ENCODE assay signal across 19 cellular contexts in the genomic region with DNA sequence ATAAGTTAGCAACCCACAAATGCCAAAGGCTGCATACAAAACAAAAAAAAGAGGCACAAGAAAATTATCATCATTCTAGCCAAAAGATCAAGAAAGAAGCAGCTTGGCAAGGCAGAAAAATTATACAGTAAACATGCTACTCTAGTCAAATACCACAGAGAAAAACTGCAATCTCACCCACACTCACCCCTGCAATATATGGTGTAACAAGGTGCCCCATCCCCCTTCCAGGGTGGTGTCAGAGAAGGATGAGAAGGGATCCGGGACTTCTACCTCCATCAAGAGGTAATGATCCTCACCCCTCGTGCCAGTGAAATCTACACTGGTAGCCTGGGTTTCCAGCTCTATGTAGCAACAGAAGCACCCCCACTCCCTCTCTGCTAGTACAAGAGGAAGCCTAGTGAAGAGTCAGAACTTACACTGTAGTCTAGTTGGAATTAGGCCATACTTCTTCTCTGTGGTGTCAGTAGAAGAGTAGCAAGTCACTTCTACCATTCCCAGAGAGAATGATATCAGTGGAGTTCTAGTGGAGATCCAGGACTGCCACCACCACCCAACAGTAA. TPM values are rescaled to one million over a fixed set of nuclear protein-coding genes. Genes with fewer than 3 reads are reported as not detected.
"Had no signal": no experiment of that assay in that cellular context is flagged by ENCODE, and none has a peak within 500 bp of the region (broad histone marks: within the 10 kb centered on the region; RNA-seq: fewer than 3 reads in every experiment).

No MANE protein-coding gene starts in this region.

- H3K4me1 Mint-ChIP-seq: activated CD8-positive, alpha-beta memory T cell treated with anti-CD3 and anti-CD28 coated beads, Interleukin-2, amount 10 ng/mL, durations not matched to agents 7 days and 5 days; brain; mesothelial cell of epicardium had no signal

- H3K27ac Mint-ChIP-seq: activated CD8-positive, alpha-beta memory T cell treated with anti-CD3 and anti-CD28 coated beads, Interleukin-2, amount 10 ng/mL, durations not matched to agents 7 days and 5 days; activated naive CD4-positive, alpha-beta T cell treated with anti-CD3 and anti-CD28 coated beads, Interleukin-2, amount 50 U/mL, for 72 hours; brain; mesothelial cell of epicardium; progenitor cell of endocrine pancreas had no signal

- H3K27ac ChIP-seq: epithelial cell of prostate, gastrocnemius medialis, testis had no signal

- H3K27me3 ChIP-seq: gastrocnemius medialis, testis had no signal

- ATAC-seq: activated CD8-positive, alpha-beta memory T cell treated with anti-CD3 and anti-CD28 coated beads, Interleukin-2, amount 10 ng/mL, durations not matched to agents 7 days and 5 days; activated naive CD4-positive, alpha-beta T cell treated with anti-CD3 and anti-CD28 coated beads, Interleukin-2, amount 50 U/mL, for 72 hours; activated T-cell treated with anti-CD3 and anti-CD28 coated beads, Interleukin-2, amount 50 U/mL, for 4 hours; gastrocnemius medialis; right cardiac atrium had no signal

- H3K4me3 Mint-ChIP-seq: activated CD8-positive, alpha-beta memory T cell treated with anti-CD3 and anti-CD28 coated beads, Interleukin-2, amount 10 ng/mL, durations not matched to agents 7 days and 5 days; activated T-cell treated with anti-CD3 and anti-CD28 coated beads, Interleukin-2, amount 50 U/mL, for 4 hours; brain; mesothelial cell of epicardium had no signal

- H3K36me3 Mint-ChIP-seq: activated CD8-positive, alpha-beta memory T cell treated with anti-CD3 and anti-CD28 coated beads, Interleukin-2, amount 10 ng/mL, durations not matched to agents 7 days and 5 days; activated naive CD4-positive, alpha-beta T cell treated with anti-CD3 and anti-CD28 coated beads, Interleukin-2, amount 50 U/mL, for 72 hours; brain; mesothelial cell of epicardium had no signal

- H3K4me3 ChIP-seq: gastrocnemius medialis, smooth muscle cell, testis had no signal

- H3K27me3 Mint-ChIP-seq: activated CD8-positive, alpha-beta memory T cell treated with anti-CD3 and anti-CD28 coated beads, Interleukin-2, amount 10 ng/mL, durations not matched to agents 7 days and 5 days; brain; progenitor cell of endocrine pancreas had no signal

- H3K4me1 ChIP-seq: gastrocnemius medialis, testis had no signal

- H3K36me3 ChIP-seq: gastrocnemius medialis had no signal

- H3K9me3 ChIP-seq: gastrocnemius medialis, testis had no signal

- H3K9me3 Mint-ChIP-seq: activated naive CD4-positive, alpha-beta T cell treated with anti-CD3 and anti-CD28 coated beads, Interleukin-2, amount 50 U/mL, for 72 hours; activated T-cell treated with anti-CD3 and anti-CD28 coated beads, Interleukin-2, amount 50 U/mL, for 4 hours; mesothelial cell of epicardium had no signal

- DNase-seq: activated CD4-positive, alpha-beta T cell treated with anti-CD3 and anti-CD28 coated beads, Interleukin-2, amount 50 U/mL, for 48 hours; activated CD4-positive, CD25-positive, alpha-beta regulatory T cell treated with anti-CD3 and anti-CD28 coated beads, Interleukin-2, amount 50 U/mL, for 72 hours; activated CD8-positive, alpha-beta memory T cell treated with anti-CD3 and anti-CD28 coated beads, Interleukin-2, amount 10 ng/mL, durations not matched to agents 7 days and 5 days; activated effector memory CD4-positive, alpha-beta T cell treated with anti-CD3 and anti-CD28 coated beads, Interleukin-2, amount 50 U/mL, for 16 hours; activated T-cell treated with anti-CD3 and anti-CD28 coated beads, Interleukin-2, amount 50 U/mL, for 4 hours; amniotic stem cell; effector memory CD4-positive, alpha-beta T cell; gastrocnemius medialis; occipital lobe; right cardiac atrium; stimulated activated CD4-positive, alpha-beta T cell treated with anti-CD3 and anti-CD28 coated beads, Interleukin-1b, Interleukin-23, amount 100 ng/mL, for 48 hours; stimulated activated naive CD4-positive, alpha-beta T cell; testis had no signal

- H3K4me2 ChIP-seq: smooth muscle cell had no signal

RNA-seq across cellular contexts. Expression of gene SLCO4C1, which starts 18.9 kb away (rescaled TPM):
- total RNA-seq: gastrocnemius medialis had no signal
- polyA plus RNA-seq: smooth muscle cell had no signal
